In the genomic region with DNA sequence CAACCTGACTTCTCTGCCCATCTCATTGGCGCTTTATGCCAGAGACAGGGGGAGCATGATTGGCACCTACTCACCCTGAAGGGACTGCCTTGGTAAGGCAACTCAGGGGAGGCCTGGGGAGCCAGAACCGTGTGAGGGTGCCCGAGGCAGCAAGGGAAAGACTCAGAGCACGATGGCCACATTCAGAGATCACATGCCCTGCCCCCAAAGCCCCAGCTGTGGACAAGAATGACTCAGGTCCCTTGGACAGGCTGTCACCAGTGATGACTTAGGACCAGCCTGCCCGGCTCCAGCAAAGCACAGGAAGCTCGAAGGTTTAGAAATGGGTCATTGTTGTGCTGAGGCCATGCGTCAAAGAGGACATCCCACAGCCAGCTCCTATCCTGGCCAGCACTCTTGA, we compare ENCODE assay signal across 1 cellular context.
TF ChIP-seq lines count a peak whose summit lies in the region.

No MANE protein-coding gene starts in this region.

TF ChIP-seq in K562, 482 proteins besides CTCF, POLR2A, EP300 and RAD21 (continues in another document):
- TF ChIP-seq MAFK (IDR thresholded peaks at IDR 0.05; ENCODE audit: low read length), result peak; percentile 83
- peak; percentile 84 for TF ChIP-seq C11orf30 (IDR thresholded peaks at IDR 0.05; ENCODE audit: low read depth)
- peak; percentile 44; the same call in 1 of the 2 replicates for TF ChIP-seq POLR2AphosphoS5 (IDR thresholded peaks at IDR 0.05; ENCODE audit: control insufficient read depth, insufficient read depth, low read depth, low read length)
- TF ChIP-seq, protein P1, sequence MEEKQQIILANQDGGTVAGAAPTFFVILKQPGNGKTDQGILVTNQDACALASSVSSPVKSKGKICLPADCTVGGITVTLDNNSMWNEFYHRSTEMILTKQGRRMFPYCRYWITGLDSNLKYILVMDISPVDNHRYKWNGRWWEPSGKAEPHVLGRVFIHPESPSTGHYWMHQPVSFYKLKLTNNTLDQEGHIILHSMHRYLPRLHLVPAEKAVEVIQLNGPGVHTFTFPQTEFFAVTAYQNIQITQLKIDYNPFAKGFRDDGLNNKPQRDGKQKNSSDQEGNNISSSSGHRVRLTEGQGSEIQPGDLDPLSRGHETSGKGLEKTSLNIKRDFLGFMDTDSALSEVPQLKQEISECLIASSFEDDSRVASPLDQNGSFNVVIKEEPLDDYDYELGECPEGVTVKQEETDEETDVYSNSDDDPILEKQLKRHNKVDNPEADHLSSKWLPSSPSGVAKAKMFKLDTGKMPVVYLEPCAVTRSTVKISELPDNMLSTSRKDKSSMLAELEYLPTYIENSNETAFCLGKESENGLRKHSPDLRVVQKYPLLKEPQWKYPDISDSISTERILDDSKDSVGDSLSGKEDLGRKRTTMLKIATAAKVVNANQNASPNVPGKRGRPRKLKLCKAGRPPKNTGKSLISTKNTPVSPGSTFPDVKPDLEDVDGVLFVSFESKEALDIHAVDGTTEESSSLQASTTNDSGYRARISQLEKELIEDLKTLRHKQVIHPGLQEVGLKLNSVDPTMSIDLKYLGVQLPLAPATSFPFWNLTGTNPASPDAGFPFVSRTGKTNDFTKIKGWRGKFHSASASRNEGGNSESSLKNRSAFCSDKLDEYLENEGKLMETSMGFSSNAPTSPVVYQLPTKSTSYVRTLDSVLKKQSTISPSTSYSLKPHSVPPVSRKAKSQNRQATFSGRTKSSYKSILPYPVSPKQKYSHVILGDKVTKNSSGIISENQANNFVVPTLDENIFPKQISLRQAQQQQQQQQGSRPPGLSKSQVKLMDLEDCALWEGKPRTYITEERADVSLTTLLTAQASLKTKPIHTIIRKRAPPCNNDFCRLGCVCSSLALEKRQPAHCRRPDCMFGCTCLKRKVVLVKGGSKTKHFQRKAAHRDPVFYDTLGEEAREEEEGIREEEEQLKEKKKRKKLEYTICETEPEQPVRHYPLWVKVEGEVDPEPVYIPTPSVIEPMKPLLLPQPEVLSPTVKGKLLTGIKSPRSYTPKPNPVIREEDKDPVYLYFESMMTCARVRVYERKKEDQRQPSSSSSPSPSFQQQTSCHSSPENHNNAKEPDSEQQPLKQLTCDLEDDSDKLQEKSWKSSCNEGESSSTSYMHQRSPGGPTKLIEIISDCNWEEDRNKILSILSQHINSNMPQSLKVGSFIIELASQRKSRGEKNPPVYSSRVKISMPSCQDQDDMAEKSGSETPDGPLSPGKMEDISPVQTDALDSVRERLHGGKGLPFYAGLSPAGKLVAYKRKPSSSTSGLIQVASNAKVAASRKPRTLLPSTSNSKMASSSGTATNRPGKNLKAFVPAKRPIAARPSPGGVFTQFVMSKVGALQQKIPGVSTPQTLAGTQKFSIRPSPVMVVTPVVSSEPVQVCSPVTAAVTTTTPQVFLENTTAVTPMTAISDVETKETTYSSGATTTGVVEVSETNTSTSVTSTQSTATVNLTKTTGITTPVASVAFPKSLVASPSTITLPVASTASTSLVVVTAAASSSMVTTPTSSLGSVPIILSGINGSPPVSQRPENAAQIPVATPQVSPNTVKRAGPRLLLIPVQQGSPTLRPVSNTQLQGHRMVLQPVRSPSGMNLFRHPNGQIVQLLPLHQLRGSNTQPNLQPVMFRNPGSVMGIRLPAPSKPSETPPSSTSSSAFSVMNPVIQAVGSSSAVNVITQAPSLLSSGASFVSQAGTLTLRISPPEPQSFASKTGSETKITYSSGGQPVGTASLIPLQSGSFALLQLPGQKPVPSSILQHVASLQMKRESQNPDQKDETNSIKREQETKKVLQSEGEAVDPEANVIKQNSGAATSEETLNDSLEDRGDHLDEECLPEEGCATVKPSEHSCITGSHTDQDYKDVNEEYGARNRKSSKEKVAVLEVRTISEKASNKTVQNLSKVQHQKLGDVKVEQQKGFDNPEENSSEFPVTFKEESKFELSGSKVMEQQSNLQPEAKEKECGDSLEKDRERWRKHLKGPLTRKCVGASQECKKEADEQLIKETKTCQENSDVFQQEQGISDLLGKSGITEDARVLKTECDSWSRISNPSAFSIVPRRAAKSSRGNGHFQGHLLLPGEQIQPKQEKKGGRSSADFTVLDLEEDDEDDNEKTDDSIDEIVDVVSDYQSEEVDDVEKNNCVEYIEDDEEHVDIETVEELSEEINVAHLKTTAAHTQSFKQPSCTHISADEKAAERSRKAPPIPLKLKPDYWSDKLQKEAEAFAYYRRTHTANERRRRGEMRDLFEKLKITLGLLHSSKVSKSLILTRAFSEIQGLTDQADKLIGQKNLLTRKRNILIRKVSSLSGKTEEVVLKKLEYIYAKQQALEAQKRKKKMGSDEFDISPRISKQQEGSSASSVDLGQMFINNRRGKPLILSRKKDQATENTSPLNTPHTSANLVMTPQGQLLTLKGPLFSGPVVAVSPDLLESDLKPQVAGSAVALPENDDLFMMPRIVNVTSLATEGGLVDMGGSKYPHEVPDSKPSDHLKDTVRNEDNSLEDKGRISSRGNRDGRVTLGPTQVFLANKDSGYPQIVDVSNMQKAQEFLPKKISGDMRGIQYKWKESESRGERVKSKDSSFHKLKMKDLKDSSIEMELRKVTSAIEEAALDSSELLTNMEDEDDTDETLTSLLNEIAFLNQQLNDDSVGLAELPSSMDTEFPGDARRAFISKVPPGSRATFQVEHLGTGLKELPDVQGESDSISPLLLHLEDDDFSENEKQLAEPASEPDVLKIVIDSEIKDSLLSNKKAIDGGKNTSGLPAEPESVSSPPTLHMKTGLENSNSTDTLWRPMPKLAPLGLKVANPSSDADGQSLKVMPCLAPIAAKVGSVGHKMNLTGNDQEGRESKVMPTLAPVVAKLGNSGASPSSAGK (IDR thresholded peaks at IDR 0.05), result peak; percentile 87
- no peak for TF ChIP-seq SRSF7 (optimal IDR thresholded peaks at IDR 0.05; ENCODE audit: low read depth, low read length)
- TF ChIP-seq NFRKB (IDR thresholded peaks at IDR 0.05; ENCODE audit: low read depth), result no peak
- TF ChIP-seq NFIC (IDR thresholded peaks at IDR 0.05), result 0 out of 2 replicates have a peak, but pooled peaks have one; percentile 15
- no peak for TF ChIP-seq FOXP1 (CRISPR knock-in tag; IDR thresholded peaks at IDR 0.05)
- TF ChIP-seq, protein P2, sequence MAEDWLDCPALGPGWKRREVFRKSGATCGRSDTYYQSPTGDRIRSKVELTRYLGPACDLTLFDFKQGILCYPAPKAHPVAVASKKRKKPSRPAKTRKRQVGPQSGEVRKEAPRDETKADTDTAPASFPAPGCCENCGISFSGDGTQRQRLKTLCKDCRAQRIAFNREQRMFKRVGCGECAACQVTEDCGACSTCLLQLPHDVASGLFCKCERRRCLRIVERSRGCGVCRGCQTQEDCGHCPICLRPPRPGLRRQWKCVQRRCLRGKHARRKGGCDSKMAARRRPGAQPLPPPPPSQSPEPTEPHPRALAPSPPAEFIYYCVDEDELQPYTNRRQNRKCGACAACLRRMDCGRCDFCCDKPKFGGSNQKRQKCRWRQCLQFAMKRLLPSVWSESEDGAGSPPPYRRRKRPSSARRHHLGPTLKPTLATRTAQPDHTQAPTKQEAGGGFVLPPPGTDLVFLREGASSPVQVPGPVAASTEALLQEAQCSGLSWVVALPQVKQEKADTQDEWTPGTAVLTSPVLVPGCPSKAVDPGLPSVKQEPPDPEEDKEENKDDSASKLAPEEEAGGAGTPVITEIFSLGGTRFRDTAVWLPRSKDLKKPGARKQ (CRISPR knock-in tag; IDR thresholded peaks at IDR 0.05), result no peak
- TF ChIP-seq, protein P3, sequence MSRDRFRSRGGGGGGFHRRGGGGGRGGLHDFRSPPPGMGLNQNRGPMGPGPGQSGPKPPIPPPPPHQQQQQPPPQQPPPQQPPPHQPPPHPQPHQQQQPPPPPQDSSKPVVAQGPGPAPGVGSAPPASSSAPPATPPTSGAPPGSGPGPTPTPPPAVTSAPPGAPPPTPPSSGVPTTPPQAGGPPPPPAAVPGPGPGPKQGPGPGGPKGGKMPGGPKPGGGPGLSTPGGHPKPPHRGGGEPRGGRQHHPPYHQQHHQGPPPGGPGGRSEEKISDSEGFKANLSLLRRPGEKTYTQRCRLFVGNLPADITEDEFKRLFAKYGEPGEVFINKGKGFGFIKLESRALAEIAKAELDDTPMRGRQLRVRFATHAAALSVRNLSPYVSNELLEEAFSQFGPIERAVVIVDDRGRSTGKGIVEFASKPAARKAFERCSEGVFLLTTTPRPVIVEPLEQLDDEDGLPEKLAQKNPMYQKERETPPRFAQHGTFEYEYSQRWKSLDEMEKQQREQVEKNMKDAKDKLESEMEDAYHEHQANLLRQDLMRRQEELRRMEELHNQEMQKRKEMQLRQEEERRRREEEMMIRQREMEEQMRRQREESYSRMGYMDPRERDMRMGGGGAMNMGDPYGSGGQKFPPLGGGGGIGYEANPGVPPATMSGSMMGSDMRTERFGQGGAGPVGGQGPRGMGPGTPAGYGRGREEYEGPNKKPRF (IDR thresholded peaks at IDR 0.05; ENCODE audit: low read depth, low read length), result no peak
- TF ChIP-seq, protein P4, sequence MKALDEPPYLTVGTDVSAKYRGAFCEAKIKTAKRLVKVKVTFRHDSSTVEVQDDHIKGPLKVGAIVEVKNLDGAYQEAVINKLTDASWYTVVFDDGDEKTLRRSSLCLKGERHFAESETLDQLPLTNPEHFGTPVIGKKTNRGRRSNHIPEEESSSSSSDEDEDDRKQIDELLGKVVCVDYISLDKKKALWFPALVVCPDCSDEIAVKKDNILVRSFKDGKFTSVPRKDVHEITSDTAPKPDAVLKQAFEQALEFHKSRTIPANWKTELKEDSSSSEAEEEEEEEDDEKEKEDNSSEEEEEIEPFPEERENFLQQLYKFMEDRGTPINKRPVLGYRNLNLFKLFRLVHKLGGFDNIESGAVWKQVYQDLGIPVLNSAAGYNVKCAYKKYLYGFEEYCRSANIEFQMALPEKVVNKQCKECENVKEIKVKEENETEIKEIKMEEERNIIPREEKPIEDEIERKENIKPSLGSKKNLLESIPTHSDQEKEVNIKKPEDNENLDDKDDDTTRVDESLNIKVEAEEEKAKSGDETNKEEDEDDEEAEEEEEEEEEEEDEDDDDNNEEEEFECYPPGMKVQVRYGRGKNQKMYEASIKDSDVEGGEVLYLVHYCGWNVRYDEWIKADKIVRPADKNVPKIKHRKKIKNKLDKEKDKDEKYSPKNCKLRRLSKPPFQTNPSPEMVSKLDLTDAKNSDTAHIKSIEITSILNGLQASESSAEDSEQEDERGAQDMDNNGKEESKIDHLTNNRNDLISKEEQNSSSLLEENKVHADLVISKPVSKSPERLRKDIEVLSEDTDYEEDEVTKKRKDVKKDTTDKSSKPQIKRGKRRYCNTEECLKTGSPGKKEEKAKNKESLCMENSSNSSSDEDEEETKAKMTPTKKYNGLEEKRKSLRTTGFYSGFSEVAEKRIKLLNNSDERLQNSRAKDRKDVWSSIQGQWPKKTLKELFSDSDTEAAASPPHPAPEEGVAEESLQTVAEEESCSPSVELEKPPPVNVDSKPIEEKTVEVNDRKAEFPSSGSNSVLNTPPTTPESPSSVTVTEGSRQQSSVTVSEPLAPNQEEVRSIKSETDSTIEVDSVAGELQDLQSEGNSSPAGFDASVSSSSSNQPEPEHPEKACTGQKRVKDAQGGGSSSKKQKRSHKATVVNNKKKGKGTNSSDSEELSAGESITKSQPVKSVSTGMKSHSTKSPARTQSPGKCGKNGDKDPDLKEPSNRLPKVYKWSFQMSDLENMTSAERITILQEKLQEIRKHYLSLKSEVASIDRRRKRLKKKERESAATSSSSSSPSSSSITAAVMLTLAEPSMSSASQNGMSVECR (CRISPR knock-in tag; IDR thresholded peaks at IDR 0.05), result 0 out of 2 replicates have a peak, but pooled peaks have one; percentile 78
- TF ChIP-seq ZNF586 (CRISPR knock-in tag; conservative IDR thresholded peaks at IDR 0.05), result no peak
- TF ChIP-seq, protein P5, sequence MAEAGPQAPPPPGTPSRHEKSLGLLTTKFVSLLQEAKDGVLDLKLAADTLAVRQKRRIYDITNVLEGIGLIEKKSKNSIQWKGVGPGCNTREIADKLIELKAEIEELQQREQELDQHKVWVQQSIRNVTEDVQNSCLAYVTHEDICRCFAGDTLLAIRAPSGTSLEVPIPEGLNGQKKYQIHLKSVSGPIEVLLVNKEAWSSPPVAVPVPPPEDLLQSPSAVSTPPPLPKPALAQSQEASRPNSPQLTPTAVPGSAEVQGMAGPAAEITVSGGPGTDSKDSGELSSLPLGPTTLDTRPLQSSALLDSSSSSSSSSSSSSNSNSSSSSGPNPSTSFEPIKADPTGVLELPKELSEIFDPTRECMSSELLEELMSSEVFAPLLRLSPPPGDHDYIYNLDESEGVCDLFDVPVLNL (CRISPR knock-in tag; IDR thresholded peaks at IDR 0.05; ENCODE audit: low read depth), result no peak
- no peak for TF ChIP-seq POLR2AphosphoS2 (IDR thresholded peaks at IDR 0.05; ENCODE audit: low read length)
- no peak for TF ChIP-seq RBM39 (optimal IDR thresholded peaks at IDR 0.05; ENCODE audit: low read depth, low read length)
- TF ChIP-seq RBFOX2 (IDR thresholded peaks at IDR 0.05; ENCODE audit: low read depth, low read length), result no peak
- TF ChIP-seq TEAD1 (CRISPR knock-in tag; IDR thresholded peaks at IDR 0.05), result no peak
- TF ChIP-seq, protein P6, sequence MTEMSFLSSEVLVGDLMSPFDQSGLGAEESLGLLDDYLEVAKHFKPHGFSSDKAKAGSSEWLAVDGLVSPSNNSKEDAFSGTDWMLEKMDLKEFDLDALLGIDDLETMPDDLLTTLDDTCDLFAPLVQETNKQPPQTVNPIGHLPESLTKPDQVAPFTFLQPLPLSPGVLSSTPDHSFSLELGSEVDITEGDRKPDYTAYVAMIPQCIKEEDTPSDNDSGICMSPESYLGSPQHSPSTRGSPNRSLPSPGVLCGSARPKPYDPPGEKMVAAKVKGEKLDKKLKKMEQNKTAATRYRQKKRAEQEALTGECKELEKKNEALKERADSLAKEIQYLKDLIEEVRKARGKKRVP (CRISPR knock-in tag; IDR thresholded peaks at IDR 0.05), result no peak
- no peak for TF ChIP-seq ZNF695 (CRISPR knock-in tag; IDR thresholded peaks at IDR 0.05)
- no peak for TF ChIP-seq HLTF (IDR thresholded peaks at IDR 0.05)
